In genomic region chr9:72533322-72533721, GRCh38 we compare ENCODE assay signal across 21 cellular contexts. TPM values are rescaled to one million over a fixed set of nuclear protein-coding genes. Genes with fewer than 3 reads are reported as not detected.
DNase-seq lines count a peak whose midpoint lies in the region; ATAC-seq, FAIRE-seq and TF ChIP-seq lines count a peak whose summit lies in the region.
"Had no signal": no experiment of that assay in that cellular context is flagged by ENCODE, and none has a peak within 500 bp of the region (broad histone marks: within the 10 kb centered on the region; RNA-seq: fewer than 3 reads in every experiment).

No MANE protein-coding gene starts in this region.

- no peaks in the 10 kb centered on the region for H3K36me3 ChIP-seq in GM23338 (ENCODE audit: insufficient read depth)
- H3K36me3 ChIP-seq in Panc1 (ENCODE audit: control insufficient read depth, insufficient read depth, low read length) = no peaks in the 10 kb centered on the region
- no peaks in the 10 kb centered on the region for H3K36me3 ChIP-seq in sigmoid colon

- intact Hi-C loops in Panc1 (cut with micrococcal nuclease; ENCODE audit: unreplicated experiment) (no loop called here), sigmoid colon (cut with DNase I) (loop anchor here (5.0 to 10.0 kb wide), 2 partner anchors 44 to 219 kb away; no protein-coding TSS in a partner anchor)

- TF ChIP-seq POLR2A in sigmoid colon (IDR thresholded peaks at IDR 0.05) = no peak

- ATAC-seq in GM23338 (no peak), Panc1 (peak; percentile 70), HG02884 (IDR thresholded peaks at IDR 0.05; ENCODE audit: unreplicated experiment) (no peak)

- H3K9me2 ChIP-seq in GM23338 (ENCODE audit: insufficient read depth) = peaks cover 1% of the 10 kb centered on the region; the same call in 1 of the 2 replicates

- H3K4me3 ChIP-seq in GM23338 (no peak overlapping the region), Panc1 (ENCODE audit: low read depth in 2 of 2, low read length in 2 of 2) (no peak overlapping the region), sigmoid colon (no peak overlapping the region)

- H3K27ac Mint-ChIP-seq in GM23338 = no peak overlapping the region
- H3K27ac Mint-ChIP-seq: CD14-positive monocyte had no signal

- no peak for DNase-seq in GM23338 (ENCODE audit: low spot score)
- no peak for DNase-seq in Panc1 (ENCODE audit: low read depth, low spot score)
- peak; percentile 72 for DNase-seq in sigmoid colon
- no peak for DNase-seq in iPS-NIHi7 (ENCODE audit: extremely low spot score)
- no peak for DNase-seq in GM13976 (ENCODE audit: low spot score)
- DNase-seq in effector CD4-positive, alpha-beta T cell = no peak
- DNase-seq: activated CD4-positive, alpha-beta T cell treated with anti-CD3 and anti-CD28 coated beads for 1 hour; activated CD8-positive, alpha-beta memory T cell treated with anti-CD3 and anti-CD28 coated beads, Interleukin-2, amount 50 U/mL, for 4 hours; activated gamma-delta T cell treated with Interleukin-2 at 50 U/mL for 16 hours; anterior cingulate cortex; EL; glutamatergic neuron; midbrain; occipital lobe; SHP77; stimulated activated CD4-positive, alpha-beta T cell treated with anti-CD3 and anti-CD28 coated beads, Interleukin-4, amount 100 ng/mL, for 24 hours; stimulated activated CD8-positive, alpha-beta memory T cell treated with anti-CD3 and anti-CD28 coated beads, Interleukin-4, amount 100 ng/mL, for 48 hours had no signal

- no peak overlapping the region for H3K4me2 ChIP-seq in GM23338

- peaks cover 15% of the 10 kb centered on the region for H3K36me3 Mint-ChIP-seq in GM23338 (ENCODE audit: low read depth)
- H3K36me3 Mint-ChIP-seq: CD14-positive monocyte had no signal

- FAIRE-seq in islet of Langerhans (lab: Jason Lieb, UNC) = peak; percentile 88
- FAIRE-seq: colon had no signal

- TF ChIP-seq CTCF in GM23338 (conservative IDR thresholded peaks at IDR 0.05; ENCODE audit: low read depth in 2 of 2) (no peak), Panc1 (IDR thresholded peaks at IDR 0.05) (no peak), sigmoid colon (IDR thresholded peaks at IDR 0.05) (no peak), GM13976 (IDR thresholded peaks at IDR 0.05; ENCODE audit: borderline replicate concordance, control extremely low read depth, extremely low read depth, insufficient read depth, missing control alignments) (no peak)

- POLR2A ChIA-PET in Panc1 (lab: Charles Lee) = no interaction called here

- no peaks in the 10 kb centered on the region for H3K4me1 Mint-ChIP-seq in GM23338

- peak in 2 of 4 donors; percentile 27 to 49 for TF ChIP-seq EP300 in sigmoid colon (IDR thresholded peaks at IDR 0.05)

- no peaks in the 10 kb centered on the region for H3K27me3 Mint-ChIP-seq in GM23338 (ENCODE audit: insufficient read depth, low read depth, poor library complexity)

- in situ Hi-C loops in Panc1 (cut with HindIII; ENCODE audit: low pct_unique_long_range_greater_than_20kb, low sequenced_read_pairs) (no loop called here), GM13976 (cut with MboI; ENCODE audit: low sequenced_read_pairs, unreplicated experiment) (no loop called here)

- CTCF ChIA-PET in Panc1 (lab: Charles Lee) = no interaction called here

- H3K9me3 Mint-ChIP-seq in GM23338 = peaks cover 38% of the 10 kb centered on the region

- BruUV-seq in Panc1 (replicated peaks; lab: Mats Ljungman, UMichigan) = no TSS peak

- no peak overlapping the region for H3K4me3 Mint-ChIP-seq in GM23338
- H3K4me3 Mint-ChIP-seq: CD14-positive monocyte had no signal

- no peaks in the 10 kb centered on the region for H3K79me2 ChIP-seq in GM23338 (replicated peaks; ENCODE audit: insufficient read depth)

- no peaks in the 10 kb centered on the region for H3K9me3 ChIP-seq in Panc1 (ENCODE audit: control insufficient read depth, insufficient read depth, low read depth, low read length)
- peaks cover 0 to 3% (median 0%) of the 10 kb centered on the region in 4 donors for H3K9me3 ChIP-seq in sigmoid colon

- no peak overlapping the region for H3K27ac ChIP-seq in GM23338 (ENCODE audit: low read depth)
- peak overlapping the region; percentile 62 for H3K27ac ChIP-seq in Panc1 (ENCODE audit: low read length)
- H3K27ac ChIP-seq in sigmoid colon = peak overlapping the region in 3 of 4 donors; percentile 49 to 77 (median 63)

- no peaks in the 10 kb centered on the region for H4K20me1 ChIP-seq in GM23338 (replicated peaks; ENCODE audit: insufficient read depth)

- H3K4me1 ChIP-seq in GM23338 (ENCODE audit: insufficient read depth) (no peaks in the 10 kb centered on the region), Panc1 (ENCODE audit: control insufficient read depth, insufficient read depth, low read length) (peaks cover 10% of the 10 kb centered on the region), sigmoid colon (peaks cover 0 to 18% (median 14%) of the 10 kb centered on the region in 4 donors)

- H3F3A ChIP-seq in GM23338 (replicated peaks; ENCODE audit: low read depth) = no peaks in the 10 kb centered on the region

- H2AFZ ChIP-seq in GM23338 = peak overlapping the region; percentile 32; the same call in 1 of the 2 replicates

- H3K27me3 ChIP-seq in GM23338 (ENCODE audit: insufficient read depth) (no peaks in the 10 kb centered on the region), Panc1 (ENCODE audit: control insufficient read depth, insufficient read depth, low read length) (no peaks in the 10 kb centered on the region), sigmoid colon (no peaks in the 10 kb centered on the region)

- 22 to 40% methylated on average over 1 of the region's 1 CpG for WGBS in sigmoid colon, 2 donors

TF ChIP-seq in GM23338, 12 proteins besides CTCF, POLR2A, EP300 and RAD21 (continues in another document):
- no peak for TF ChIP-seq CREB1 (CRISPR knock-in tag; IDR thresholded peaks at IDR 0.05; ENCODE audit: low read depth)
- TF ChIP-seq ZNF114 (CRISPR knock-in tag; IDR thresholded peaks at IDR 0.05) = no peak
- TF ChIP-seq ETS1 (IDR thresholded peaks at IDR 0.05) = no peak
- no peak for TF ChIP-seq JUNB (IDR thresholded peaks at IDR 0.05; ENCODE audit: unreplicated experiment)
- TF ChIP-seq NANOG (IDR thresholded peaks at IDR 0.05; ENCODE audit: borderline replicate concordance) = no peak
- TF ChIP-seq ZNF331 (CRISPR knock-in tag; IDR thresholded peaks at IDR 0.05; ENCODE audit: low read depth) = no peak
- TF ChIP-seq, protein P1, sequence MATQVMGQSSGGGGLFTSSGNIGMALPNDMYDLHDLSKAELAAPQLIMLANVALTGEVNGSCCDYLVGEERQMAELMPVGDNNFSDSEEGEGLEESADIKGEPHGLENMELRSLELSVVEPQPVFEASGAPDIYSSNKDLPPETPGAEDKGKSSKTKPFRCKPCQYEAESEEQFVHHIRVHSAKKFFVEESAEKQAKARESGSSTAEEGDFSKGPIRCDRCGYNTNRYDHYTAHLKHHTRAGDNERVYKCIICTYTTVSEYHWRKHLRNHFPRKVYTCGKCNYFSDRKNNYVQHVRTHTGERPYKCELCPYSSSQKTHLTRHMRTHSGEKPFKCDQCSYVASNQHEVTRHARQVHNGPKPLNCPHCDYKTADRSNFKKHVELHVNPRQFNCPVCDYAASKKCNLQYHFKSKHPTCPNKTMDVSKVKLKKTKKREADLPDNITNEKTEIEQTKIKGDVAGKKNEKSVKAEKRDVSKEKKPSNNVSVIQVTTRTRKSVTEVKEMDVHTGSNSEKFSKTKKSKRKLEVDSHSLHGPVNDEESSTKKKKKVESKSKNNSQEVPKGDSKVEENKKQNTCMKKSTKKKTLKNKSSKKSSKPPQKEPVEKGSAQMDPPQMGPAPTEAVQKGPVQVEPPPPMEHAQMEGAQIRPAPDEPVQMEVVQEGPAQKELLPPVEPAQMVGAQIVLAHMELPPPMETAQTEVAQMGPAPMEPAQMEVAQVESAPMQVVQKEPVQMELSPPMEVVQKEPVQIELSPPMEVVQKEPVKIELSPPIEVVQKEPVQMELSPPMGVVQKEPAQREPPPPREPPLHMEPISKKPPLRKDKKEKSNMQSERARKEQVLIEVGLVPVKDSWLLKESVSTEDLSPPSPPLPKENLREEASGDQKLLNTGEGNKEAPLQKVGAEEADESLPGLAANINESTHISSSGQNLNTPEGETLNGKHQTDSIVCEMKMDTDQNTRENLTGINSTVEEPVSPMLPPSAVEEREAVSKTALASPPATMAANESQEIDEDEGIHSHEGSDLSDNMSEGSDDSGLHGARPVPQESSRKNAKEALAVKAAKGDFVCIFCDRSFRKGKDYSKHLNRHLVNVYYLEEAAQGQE (IDR thresholded peaks at IDR 0.05; ENCODE audit: unreplicated experiment) = no peak
- TF ChIP-seq EZH2 (IDR thresholded peaks at IDR 0.05; ENCODE audit: low read depth, unreplicated experiment) = no peak
- no peak for TF ChIP-seq EZH2phosphoT487 (IDR thresholded peaks at IDR 0.05; ENCODE audit: unreplicated experiment)

RNA-seq across cellular contexts. Expression of gene TMC1, which starts 11.9 kb away (rescaled TPM):
- total RNA-seq in GM23338 (2014; rRNA removed; shearing (Covaris generic)) = 0.54 and 1.2 TPM in 2 replicates
- 0.42 and 0.61 TPM in 2 replicates for polyA plus RNA-seq in GM23338 (2016; fragmentation: Nextera tagmentation; extraction: Ambion mirVana)
- 0.36 TPM for total RNA-seq in Panc1 (2021; ENCODE audit: unreplicated experiment)
- polyA plus RNA-seq in Panc1 (2012; ENCODE audit: insufficient read length) = 0.59 TPM
- total RNA-seq in sigmoid colon = 1 to 10 TPM in 1 of 4 donors, under 1 TPM in 1, not detected in 2; under 0.01 to 1.5 TPM
- under 1 TPM in 1 of 3 donors, not detected in 2; 0.51 TPM for polyA plus RNA-seq in sigmoid colon
